23 cellular contexts compared by ENCODE assay signal in the genomic region with DNA sequence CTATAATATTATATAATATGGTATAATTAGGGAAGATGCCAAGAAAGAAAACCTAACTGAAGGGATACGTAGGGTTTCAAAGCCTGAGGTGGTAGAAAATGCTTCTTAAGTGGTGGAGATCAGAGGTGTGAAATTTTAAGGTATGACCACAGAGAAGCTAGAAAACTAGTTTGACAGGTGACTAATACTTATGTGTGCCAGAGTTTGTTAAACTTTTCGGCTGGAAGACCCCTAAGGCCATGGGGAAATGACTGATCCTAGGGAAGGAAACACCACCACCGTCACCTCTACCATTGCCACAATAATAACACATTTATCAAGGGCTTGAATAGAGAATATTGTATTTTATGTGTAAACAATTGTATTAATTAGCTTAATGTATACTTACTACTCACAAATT.
"Had no signal": no experiment of that assay in that cellular context is flagged by ENCODE, and none has a peak within 500 bp of the region (broad histone marks: within the 10 kb centered on the region; RNA-seq: fewer than 3 reads in every experiment).

No MANE protein-coding gene starts in this region.

- H3K27me3 ChIP-seq: neural progenitor cell, ovary, right lobe of liver, sigmoid colon, stomach, thyroid gland, tibial nerve, upper lobe of left lung, vagina had no signal

- H3K4me1 ChIP-seq: neural progenitor cell, parathyroid adenoma, psoas muscle, right lobe of liver, sigmoid colon, stomach, thyroid gland, upper lobe of left lung, vagina had no signal

- H3K9ac ChIP-seq: neural progenitor cell, parathyroid adenoma had no signal

- H3K27ac ChIP-seq: neural progenitor cell, ovary, parathyroid adenoma, psoas muscle, right lobe of liver, sigmoid colon, stomach, thoracic aorta, thyroid gland, tibial nerve, upper lobe of left lung, vagina had no signal

- H3K4me3 ChIP-seq: neural progenitor cell, ovary, psoas muscle, right lobe of liver, sigmoid colon, stomach, thoracic aorta, thyroid gland, tibial nerve, upper lobe of left lung, vagina had no signal

- H3K79me2 ChIP-seq: parathyroid adenoma had no signal

- H3K36me3 ChIP-seq: neural progenitor cell, ovary, right lobe of liver, sigmoid colon, stomach, thoracic aorta, thyroid gland, tibial nerve, upper lobe of left lung, vagina had no signal

- H3K9me3 ChIP-seq: ovary, psoas muscle, right lobe of liver, sigmoid colon, thoracic aorta, thyroid gland, upper lobe of left lung, vagina had no signal

- DNase-seq: occipital lobe; ovary; posterior cingulate gyrus; psoas muscle; right cardiac atrium; right lobe of liver; sigmoid colon; small intestine; stimulated activated CD4-positive, alpha-beta T cell treated with anti-CD3 and anti-CD28 coated beads, Interleukin-15, amount 100 ng/mL, for 24 hours; stimulated activated CD4-positive, alpha-beta T cell treated with anti-CD3 and anti-CD28 coated beads, Interleukin-2, amount 100 ng/mL, for 24 hours; stimulated activated CD4-positive, alpha-beta T cell treated with anti-CD3 and anti-CD28 coated beads, Interleukin-2, amount 100 ng/mL, for 48 hours; stimulated activated CD4-positive, alpha-beta T cell treated with anti-CD3 and anti-CD28 coated beads, Interleukin-4, amount 100 ng/mL, for 24 hours; stimulated activated naive B cell treated with anti-CD40 and anti-IgM and Interleukin-4, amounts not matched to agents 10 μg/mL and 1 μg/mL and 100 μg/mL, for 72 hours; stimulated activated naive CD4-positive, alpha-beta T cell treated with Interleukin-2 at 50 U/mL for 16 hours; stomach; thyroid gland; upper lobe of left lung had no signal

- H2AFZ ChIP-seq: neural progenitor cell, parathyroid adenoma had no signal

- ATAC-seq: psoas muscle; right cardiac atrium; stimulated activated effector memory CD8-positive, alpha-beta T cell treated with anti-CD3 and anti-CD28 coated beads, Interleukin-12 subunit alpha, Interleukin-12 subunit beta, amount 100 ng/mL, for 72 hours; stimulated activated naive B cell treated with anti-CD40 and anti-IgM and Interleukin-4, amounts not matched to agents 10 μg/mL and 1 μg/mL and 100 μg/mL, for 72 hours had no signal

- H3K4me2 ChIP-seq: neural progenitor cell had no signal
